8 cellular contexts compared by ENCODE assay signal in genomic region chr15:62059818-62060115, GRCh38. TPM values are rescaled to one million over a fixed set of nuclear protein-coding genes. Genes with fewer than 3 reads are reported as not detected.
A peak's percentile ranks its signal among the peaks of the same experiment; 100 is the strongest.
DNase-seq lines count a peak whose midpoint lies in the region; ATAC-seq and TF ChIP-seq lines count a peak whose summit lies in the region.

No MANE protein-coding gene starts in this region.

- H3K4me3 Mint-ChIP-seq in CD4-positive, alpha-beta memory T cell: peak overlapping the region; percentile 90 to 100 (median 96)
- peak overlapping the region; percentile 88 for H3K4me3 Mint-ChIP-seq in activated naive CD4-positive, alpha-beta T cell treated with anti-CD3 and anti-CD28 coated beads for 36 hours

- peaks cover 43% of the 10 kb centered on the region for H3K4me1 ChIP-seq in CD4-positive, alpha-beta memory T cell (ENCODE audit: insufficient read depth, low read length)
- H3K4me1 ChIP-seq in SJSA1 (replicated peaks): peaks cover 10% of the 10 kb centered on the region

- peak overlapping the region; percentile 83 for H3K27ac ChIP-seq in CD4-positive, alpha-beta memory T cell (ENCODE audit: low read depth, low read length)
- peak overlapping the region; percentile 11; the same call in 1 of the 2 replicates for H3K27ac ChIP-seq in SJSA1

- no peaks in the 10 kb centered on the region for H3K9me3 Mint-ChIP-seq in CD4-positive, alpha-beta memory T cell
- no peaks in the 10 kb centered on the region for H3K9me3 Mint-ChIP-seq in activated naive CD4-positive, alpha-beta T cell treated with anti-CD3 and anti-CD28 coated beads for 36 hours

- peaks cover 7 to 17% of the 10 kb centered on the region in 2 donors for H3K36me3 Mint-ChIP-seq in CD4-positive, alpha-beta memory T cell
- peaks cover 2% of the 10 kb centered on the region for H3K36me3 Mint-ChIP-seq in activated naive CD4-positive, alpha-beta T cell treated with anti-CD3 and anti-CD28 coated beads for 36 hours (ENCODE audit: low read depth)

- no peaks in the 10 kb centered on the region for H3K27me3 ChIP-seq in CD4-positive, alpha-beta memory T cell (ENCODE audit: insufficient read depth, low read length)
- peaks cover 28% of the 10 kb centered on the region for H3K27me3 ChIP-seq in SJSA1 (replicated peaks)

- peak; percentile 35 for ATAC-seq in HG03575 (IDR thresholded peaks at IDR 0.05; ENCODE audit: extremely low read depth, insufficient number of reproducible peaks, low FRiP score, unreplicated experiment)
- peak; percentile 59 for ATAC-seq in Right ventricle myocardium inferior

- H3K9me3 ChIP-seq in CD4-positive, alpha-beta memory T cell (ENCODE audit: control insufficient read depth in 1 of 2, low read length in 2 of 2): no peaks in the 10 kb centered on the region
- no peaks in the 10 kb centered on the region for H3K9me3 ChIP-seq in SJSA1 (replicated peaks)

- H3K27ac Mint-ChIP-seq in CD4-positive, alpha-beta memory T cell: peak overlapping the region; percentile 95 to 99 (median 97)
- peak overlapping the region; percentile 82 for H3K27ac Mint-ChIP-seq in activated naive CD4-positive, alpha-beta T cell treated with anti-CD3 and anti-CD28 coated beads for 36 hours

- intact Hi-C loops in CD4-positive, alpha-beta memory T cell (cut with micrococcal nuclease): loop anchor here (2.0 to 5.0 kb wide), 2 partner anchors 13 to 63 kb away; no protein-coding TSS in a partner anchor
- intact Hi-C loops in activated naive CD4-positive, alpha-beta T cell treated with anti-CD3 and anti-CD28 coated beads for 36 hours (cut with micrococcal nuclease): loop anchor here (1.0 to 10.0 kb wide), 7 partner anchors 9 to 1475 kb away; no protein-coding TSS in a partner anchor
- intact Hi-C loops in Right ventricle myocardium inferior (cut with DNase I): loop anchor here (10.0 kb wide), 1 partner anchor 85 kb away; no protein-coding TSS in a partner anchor

- POLR2A ChIA-PET in CD4-positive, alpha-beta memory T cell (lab: Charles Lee; ENCODE audit: partially characterized antibody): interaction anchor here (1.0 to 2.4 kb wide), 8 partner anchors 9 to 85 kb away, joined by 4 to 12 read pairs (median 6); no protein-coding TSS in a partner anchor

- H3K4me1 Mint-ChIP-seq in CD4-positive, alpha-beta memory T cell: peaks cover 31 to 70% (median 53%) of the 10 kb centered on the region in 4 donors
- H3K4me1 Mint-ChIP-seq in activated naive CD4-positive, alpha-beta T cell treated with anti-CD3 and anti-CD28 coated beads for 36 hours (ENCODE audit: low read depth): peaks cover 52% of the 10 kb centered on the region

- no peak for TF ChIP-seq CTCF in GM20000 (IDR thresholded peaks at IDR 0.05; ENCODE audit: extremely low read depth, missing control alignments)

- H3K27me3 Mint-ChIP-seq in CD4-positive, alpha-beta memory T cell: no peaks in the 10 kb centered on the region
- no peaks in the 10 kb centered on the region for H3K27me3 Mint-ChIP-seq in activated naive CD4-positive, alpha-beta T cell treated with anti-CD3 and anti-CD28 coated beads for 36 hours (ENCODE audit: low read depth)

- DNase-seq in CD4-positive, alpha-beta memory T cell: peak; percentile 64 to 85 (median 72)
- peak; percentile 84 for DNase-seq in GM20000 (ENCODE audit: low spot score)
- DNase-seq in SJSA1 (ENCODE audit: low read depth in 1 of 2, low spot score in 2 of 2): peak; percentile 69 to 75
- peak; percentile 69 for DNase-seq in activated naive CD4-positive, alpha-beta T cell treated with anti-CD3 and anti-CD28 coated beads for 36 hours
- DNase-seq in Right ventricle myocardium inferior (ENCODE audit: missing footprints): peak; percentile 72
- peak; percentile 76 for DNase-seq in pons (ENCODE audit: low spot score)
- DNase-seq in NCI-H1436 (lab: John Stamatoyannopoulos, UW): no peak

- no peaks in the 10 kb centered on the region for H3K36me3 ChIP-seq in CD4-positive, alpha-beta memory T cell (ENCODE audit: insufficient read depth, low read length)
- peaks cover 6% of the 10 kb centered on the region; the same call in 1 of the 2 replicates for H3K36me3 ChIP-seq in SJSA1

- CTCF ChIA-PET in CD4-positive, alpha-beta memory T cell (lab: Charles Lee; ENCODE audit: partially characterized antibody): interaction anchor here (0.7 to 3.7 kb wide), 14 partner anchors 8 to 85 kb away, joined by 3 to 39 read pairs (median 5); no protein-coding TSS in a partner anchor
- CTCF ChIA-PET in activated naive CD4-positive, alpha-beta T cell treated with anti-CD3 and anti-CD28 coated beads for 36 hours (lab: Charles Lee): interaction anchor here (0.7 to 3.0 kb wide), 8 partner anchors 9 to 81 kb away, joined by 3 to 9 read pairs (median 4); no protein-coding TSS in a partner anchor

- H3K4me3 ChIP-seq in CD4-positive, alpha-beta memory T cell (ENCODE audit: low read length in 2 of 2): peak overlapping the region; percentile 65 to 94
- H3K4me3 ChIP-seq in SJSA1: peak overlapping the region; percentile 73

RNA-seq across cellular contexts. Expression of gene VPS13C, which starts 0.5 kb away (rescaled TPM):
- 100 to 1,000 TPM; 144 to 148 TPM for total RNA-seq in CD4-positive, alpha-beta memory T cell
- polyA plus RNA-seq in CD4-positive, alpha-beta memory T cell: 10 to 100 TPM; 10.6 to 20.5 TPM
- 16.2 and 25.1 TPM in 2 replicates for total RNA-seq in SJSA1 (2014; rRNA removed; shearing (Covaris generic))
- total RNA-seq in activated naive CD4-positive, alpha-beta T cell treated with anti-CD3 and anti-CD28 coated beads for 36 hours: 10 to 100 TPM; 37.4 to 38.0 TPM
- total RNA-seq in Right ventricle myocardium inferior: 34.5 TPM

RNA-seq across cellular contexts. Expression of gene C2CD4A, which starts 7.0 kb away (rescaled TPM):
- total RNA-seq in CD4-positive, alpha-beta memory T cell: under 1 TPM in 1 of 2 experiments, not detected in 1; 0.11 TPM
- polyA plus RNA-seq in CD4-positive, alpha-beta memory T cell: under 1 TPM in 1 of 2 donors, not detected in 1; 0.08 TPM
- total RNA-seq in SJSA1 (2014; rRNA removed; shearing (Covaris generic)): not detected in 2 replicates
- under 1 TPM; 0.14 to 0.27 TPM for total RNA-seq in activated naive CD4-positive, alpha-beta T cell treated with anti-CD3 and anti-CD28 coated beads for 36 hours
- total RNA-seq in Right ventricle myocardium inferior: not detected
